Comparison of ENCODE assay signal across 31 cellular contexts in genomic region chr10:126634347-126634746, GRCh38. TPM values are rescaled to one million over a fixed set of nuclear protein-coding genes. Genes with fewer than 3 reads are reported as not detected.
"Had no signal": no experiment of that assay in that cellular context is flagged by ENCODE, and none has a peak within 500 bp of the region (broad histone marks: within the 10 kb centered on the region; RNA-seq: fewer than 3 reads in every experiment).

No MANE protein-coding gene starts in this region.

- H3K36me3 Mint-ChIP-seq: activated naive CD4-positive, alpha-beta T cell treated with anti-CD3 and anti-CD28 coated beads, Interleukin-2, amount 50 U/mL, for 24 hours; activated naive CD8-positive, alpha-beta T cell treated with anti-CD3 and anti-CD28 coated beads, Interleukin-2, amount 10 ng/mL, durations not matched to agents 7 days and 5 days; IgD-negative memory B cell had no signal

- H3K4me2 ChIP-seq: PC-9 had no signal

- H2AFZ ChIP-seq: PC-9 had no signal

- H3K9me3 ChIP-seq: body of pancreas, breast epithelium had no signal

- H3K4me1 Mint-ChIP-seq: activated CD4-positive, alpha-beta T cell treated with anti-CD3 and anti-CD28 coated beads, Interleukin-2, amount 10 ng/mL, durations not matched to agents 24 days and 14 days; activated naive CD4-positive, alpha-beta T cell treated with anti-CD3 and anti-CD28 coated beads, Interleukin-2, amount 50 U/mL, for 24 hours; activated naive CD8-positive, alpha-beta T cell treated with anti-CD3 and anti-CD28 coated beads, Interleukin-2, amount 10 ng/mL, durations not matched to agents 7 days and 5 days had no signal

- H3K27me3 Mint-ChIP-seq: activated CD4-positive, alpha-beta T cell treated with anti-CD3 and anti-CD28 coated beads, Interleukin-2, amount 10 ng/mL, durations not matched to agents 24 days and 14 days; activated naive CD4-positive, alpha-beta T cell treated with anti-CD3 and anti-CD28 coated beads, Interleukin-2, amount 50 U/mL, for 24 hours; activated naive CD8-positive, alpha-beta T cell treated with anti-CD3 and anti-CD28 coated beads, Interleukin-2, amount 10 ng/mL, durations not matched to agents 7 days and 5 days; activated T-cell treated with anti-CD3 and anti-CD28 coated beads, Interleukin-2, amount 50 U/mL, for 24 hours; IgD-negative memory B cell had no signal

- DNase-seq: activated CD4-positive, alpha-beta T cell treated with anti-CD3 and anti-CD28 coated beads, Interleukin-2, amount 10 ng/mL, durations not matched to agents 24 days and 14 days; activated CD4-positive, alpha-beta T cell treated with anti-CD3 and anti-CD28 coated beads, Interleukin-2, amount 50 U/mL, for 4 hours; activated CD8-positive, alpha-beta T cell treated with anti-CD3 and anti-CD28 coated beads, Interleukin-2, amount 10 ng/mL, durations not matched to agents 7 days and 5 days; activated gamma-delta T cell; activated naive CD4-positive, alpha-beta T cell treated with Interleukin-2 at 50 U/mL for 16 hours; activated naive CD8-positive, alpha-beta T cell treated with anti-CD3 and anti-CD28 coated beads, Interleukin-2, amount 10 ng/mL, durations not matched to agents 7 days and 5 days; activated T-cell treated with anti-CD3 and anti-CD28 coated beads, Interleukin-2, amount 50 U/mL, for 24 hours; body of pancreas; Karpas-422; KBM-7; NCI-H1105; NCI-H1417 treated with DMSO at 0.1 percent for 48 hours; NCI-H187 treated with DMSO at 0.1 percent for 48 hours; NCI-H2081; NCI-H2171 treated with DMSO at 0.1 percent for 48 hours; NCI-H345; NCI-H526; NCI-H748 treated with DMSO at 0.1 percent for 48 hours; NK-92 treated with Interleukin-12 subunit alpha and Interleukin-12 subunit beta, amount 100 ng/mL, for 24 hours; PC-9; Right ventricle myocardium superior had no signal

- H3K9me3 Mint-ChIP-seq: activated CD4-positive, alpha-beta T cell treated with anti-CD3 and anti-CD28 coated beads, Interleukin-2, amount 10 ng/mL, durations not matched to agents 24 days and 14 days; activated naive CD4-positive, alpha-beta T cell treated with anti-CD3 and anti-CD28 coated beads, Interleukin-2, amount 50 U/mL, for 24 hours; activated naive CD8-positive, alpha-beta T cell treated with anti-CD3 and anti-CD28 coated beads, Interleukin-2, amount 10 ng/mL, durations not matched to agents 7 days and 5 days; activated T-cell treated with anti-CD3 and anti-CD28 coated beads, Interleukin-2, amount 50 U/mL, for 24 hours; activated T-helper 2 cell treated with anti-CD3 and anti-CD28 coated beads, Interferon-gamma antibody, Interleukin-2, Interleukin-4, amounts not matched to agents 10 μg/mL and 5 μg/mL and 100 μg/mL, durations not matched to agents 14 hours and 24 hours and 36 hours had no signal

- H3K36me3 ChIP-seq: breast epithelium had no signal

- H3K27ac ChIP-seq: body of pancreas, PC-9, RWPE1, SK-N-MC had no signal

- H3K27ac Mint-ChIP-seq: activated CD4-positive, alpha-beta T cell treated with anti-CD3 and anti-CD28 coated beads, Interleukin-2, amount 10 ng/mL, durations not matched to agents 24 days and 14 days; activated CD8-positive, alpha-beta T cell treated with anti-CD3 and anti-CD28 coated beads, Interleukin-2, amount 10 ng/mL, durations not matched to agents 7 days and 5 days; activated naive CD4-positive, alpha-beta T cell treated with anti-CD3 and anti-CD28 coated beads, Interleukin-2, amount 50 U/mL, for 24 hours; activated naive CD8-positive, alpha-beta T cell treated with anti-CD3 and anti-CD28 coated beads, Interleukin-2, amount 10 ng/mL, durations not matched to agents 7 days and 5 days; activated T-cell treated with anti-CD3 and anti-CD28 coated beads, Interleukin-2, amount 50 U/mL, for 24 hours; activated T-helper 2 cell treated with anti-CD3 and anti-CD28 coated beads, Interferon-gamma antibody, Interleukin-2, Interleukin-4, amounts not matched to agents 10 μg/mL and 5 μg/mL and 100 μg/mL, durations not matched to agents 14 hours and 24 hours and 36 hours; IgD-negative memory B cell had no signal

- H3K4me1 ChIP-seq: body of pancreas, breast epithelium had no signal

- H3K4me3 Mint-ChIP-seq: activated CD4-positive, alpha-beta T cell treated with anti-CD3 and anti-CD28 coated beads, Interleukin-2, amount 10 ng/mL, durations not matched to agents 24 days and 14 days; activated CD8-positive, alpha-beta T cell treated with anti-CD3 and anti-CD28 coated beads, Interleukin-2, amount 10 ng/mL, durations not matched to agents 7 days and 5 days; activated naive CD4-positive, alpha-beta T cell treated with anti-CD3 and anti-CD28 coated beads, Interleukin-2, amount 50 U/mL, for 24 hours; activated naive CD8-positive, alpha-beta T cell treated with anti-CD3 and anti-CD28 coated beads, Interleukin-2, amount 10 ng/mL, durations not matched to agents 7 days and 5 days; activated T-cell treated with anti-CD3 and anti-CD28 coated beads, Interleukin-2, amount 50 U/mL, for 24 hours; IgD-negative memory B cell had no signal

- FAIRE-seq: astrocyte had no signal

- H3K27me3 ChIP-seq: body of pancreas, breast epithelium had no signal

- ATAC-seq: activated CD8-positive, alpha-beta T cell treated with anti-CD3 and anti-CD28 coated beads, Interleukin-2, amount 10 ng/mL, durations not matched to agents 7 days and 5 days; body of pancreas had no signal

- H3K4me3 ChIP-seq: body of pancreas, breast epithelium, PC-9, SK-N-MC had no signal

RNA-seq across cellular contexts. Expression of gene C10orf90, which starts 36.1 kb away (rescaled TPM):
- total RNA-seq: activated CD4-positive, alpha-beta T cell treated with anti-CD3 and anti-CD28 coated beads, Interleukin-2, amount 10 ng/mL, durations not matched to agents 24 days and 14 days; activated CD8-positive, alpha-beta T cell treated with anti-CD3 and anti-CD28 coated beads, Interleukin-2, amount 10 ng/mL, durations not matched to agents 7 days and 5 days; activated naive CD8-positive, alpha-beta T cell treated with anti-CD3 and anti-CD28 coated beads, Interleukin-2, amount 10 ng/mL, durations not matched to agents 7 days and 5 days; activated T-helper 2 cell treated with anti-CD3 and anti-CD28 coated beads, Interferon-gamma antibody, Interleukin-2, Interleukin-4, amounts not matched to agents 10 μg/mL and 5 μg/mL and 100 μg/mL, durations not matched to agents 14 hours and 24 hours and 36 hours; astrocyte; body of pancreas; MCF 10A; Right ventricle myocardium superior; T-helper 1 cell treated with Interleukin-12 subunit alpha and Interleukin-12 subunit beta and Interleukin-4 antibody, amounts not matched to agents 30 ng/mL and 1 ng/mL, for 36 hours; T-helper 2 cell treated with Interferon-gamma antibody and Interleukin-4, amounts not matched to agents 100 ng/mL and 5 ng/mL, for 36 hours had no signal
- polyA plus RNA-seq: IgD-negative memory B cell had no signal
